Comparison of ENCODE assay signal across 8 cellular contexts in genomic region chr3:128787256-128788253, GRCh38.
DNase-seq lines count a peak whose midpoint lies in the region; ATAC-seq, FAIRE-seq and TF ChIP-seq lines count a peak whose summit lies in the region.

No MANE protein-coding gene starts in this region.

- peaks cover 33% of the 10 kb centered on the region for H3K4me1 ChIP-seq in OCI-LY1 (ENCODE audit: insufficient read depth, low read length, severe bottlenecking)
- H3K4me1 ChIP-seq in astrocyte (ENCODE audit: insufficient read depth, low read length): peaks cover 21% of the 10 kb centered on the region

- H3K9me3 ChIP-seq in OCI-LY1 (ENCODE audit: low read length) (no peaks in the 10 kb centered on the region), astrocyte (ENCODE audit: insufficient read depth, low read depth, low read length) (no peaks in the 10 kb centered on the region)

- H3K27ac ChIP-seq in C4-2B: no peak overlapping the region; the same call in 1 of the 2 replicates
- no peak overlapping the region for H3K27ac ChIP-seq in OCI-LY1 (ENCODE audit: low read depth, low read length, poor library complexity, severe bottlenecking)
- no peak overlapping the region for H3K27ac ChIP-seq in astrocyte (ENCODE audit: low read depth, low read length)

- H3K27me3 ChIP-seq in OCI-LY1 (ENCODE audit: insufficient read depth, low read length) (no peaks in the 10 kb centered on the region), astrocyte (ENCODE audit: insufficient read depth, low read length) (no peaks in the 10 kb centered on the region)

- H3F3A ChIP-seq in OCI-LY1 (ENCODE audit: insufficient read depth, low read length): no peaks in the 10 kb centered on the region

- no peak overlapping the region for H3K4me3 Mint-ChIP-seq in astrocyte (ENCODE audit: unreplicated experiment)
- H3K4me3 Mint-ChIP-seq in naive B cell: peak overlapping the region in 4 of 8 donors; percentile 6 to 32 (median 19)

- no peaks in the 10 kb centered on the region for H3K9me2 ChIP-seq in OCI-LY1 (ENCODE audit: low read depth, low read length)

- no peaks in the 10 kb centered on the region for H4K20me1 ChIP-seq in OCI-LY1 (ENCODE audit: insufficient read depth, low read length)
- peaks cover 98% of the 10 kb centered on the region for H4K20me1 ChIP-seq in astrocyte (ENCODE audit: insufficient read depth, low read length)

- H2AFZ ChIP-seq in OCI-LY1 (ENCODE audit: low read length) (no peak overlapping the region), astrocyte (ENCODE audit: low read depth, low read length) (no peak overlapping the region)

- H3K36me3 Mint-ChIP-seq in astrocyte (ENCODE audit: low read depth, unreplicated experiment) (peaks cover 2% of the 10 kb centered on the region), naive B cell (no peaks in the 10 kb centered on the region)

- no peak overlapping the region for H3K4me3 ChIP-seq in OCI-LY1 (ENCODE audit: low read depth, low read length, poor library complexity, severe bottlenecking)
- H3K4me3 ChIP-seq in astrocyte (ENCODE audit: insufficient read depth, low read depth, low read length): no peak overlapping the region

- peaks cover 57% of the 10 kb centered on the region for H3K79me2 ChIP-seq in OCI-LY1 (ENCODE audit: insufficient read depth, low read length)
- H3K79me2 ChIP-seq in astrocyte (ENCODE audit: insufficient read depth, low read length): peaks cover 99% of the 10 kb centered on the region

- no peak for FAIRE-seq in astrocyte (lab: Jason Lieb, UNC)

- H3K4me2 ChIP-seq in OCI-LY1 (ENCODE audit: low read length): peak overlapping the region; percentile 3; the same call in 1 of the 2 replicates
- peak overlapping the region; percentile 27 for H3K4me2 ChIP-seq in astrocyte (ENCODE audit: low read length)

- ATAC-seq in GM21447 (IDR thresholded peaks at IDR 0.05; ENCODE audit: unreplicated experiment): peak; percentile 52
- peak; percentile 73 to 80 for ATAC-seq in naive B cell (ENCODE audit: low read depth in 2 of 2)
- ATAC-seq in GM21381 (IDR thresholded peaks at IDR 0.05; ENCODE audit: unreplicated experiment): no peak

- H3K27ac Mint-ChIP-seq in astrocyte (ENCODE audit: unreplicated experiment) (no peak overlapping the region), naive B cell (peak overlapping the region; percentile 1 to 96 (median 40))

- H3K27me3 Mint-ChIP-seq in astrocyte (ENCODE audit: low read depth, unreplicated experiment) (no peaks in the 10 kb centered on the region), naive B cell (no peaks in the 10 kb centered on the region)

- DNase-seq in astrocyte (ENCODE audit: low read depth) (peak; percentile 77), naive B cell (peak; percentile 41), epidermal melanocyte (ENCODE audit: insufficient read length, low spot score) (no peak), hepatic stellate cell (ENCODE audit: low spot score) (no peak)

- no peaks in the 10 kb centered on the region for H3K36me3 ChIP-seq in OCI-LY1 (ENCODE audit: insufficient read depth, low read length)
- H3K36me3 ChIP-seq in astrocyte (ENCODE audit: insufficient read depth, low read length): no peaks in the 10 kb centered on the region

- H3K9ac ChIP-seq in OCI-LY1 (ENCODE audit: low read length) (no peak overlapping the region; the same call in 1 of the 2 replicates), astrocyte (ENCODE audit: low read length) (no peak overlapping the region)

- peak; percentile 80 for TF ChIP-seq CTCF in C4-2B (conservative IDR thresholded peaks at IDR 0.05)
- peak; percentile 52 for TF ChIP-seq CTCF in OCI-LY1 (IDR thresholded peaks at IDR 0.05; ENCODE audit: low read length)
- TF ChIP-seq CTCF in astrocyte (IDR thresholded peaks at IDR 0.05; ENCODE audit: insufficient read depth, low read depth, low read length): no peak

- H3K9me3 Mint-ChIP-seq in astrocyte (ENCODE audit: unreplicated experiment): no peaks in the 10 kb centered on the region
- H3K9me3 Mint-ChIP-seq in naive B cell: no peaks in the 10 kb centered on the region

- H3K4me1 Mint-ChIP-seq in astrocyte (ENCODE audit: low read depth, unreplicated experiment) (peaks cover 49% of the 10 kb centered on the region), naive B cell (peaks cover 62 to 96% (median 83%) of the 10 kb centered on the region in 3 donors)

Comparison
In these comparisons a context has a peak if more than half of its experiments do, and no peak if none do; other contexts are left out.
1. DNase-seq: peak in astrocyte (single experiment) and naive B cell (single experiment); none in epidermal melanocyte (single experiment) and hepatic stellate cell (single experiment).